1 cellular context compared by ENCODE assay signal in genomic region chr11:13668102-13668956, GRCh38.
A peak's percentile ranks its signal among the peaks of the same experiment; 100 is the strongest.
TF ChIP-seq lines count a peak whose summit lies in the region.

Gene FAR1 (plus strand): TSS chr11:13668668. CDS start chr11:13694766, 26,098 bp downstream.

TF ChIP-seq in GM12878, 131 proteins besides CTCF, POLR2A, EP300 and RAD21 (continued from another document and continues in another):
- TF ChIP-seq CUX1 (IDR thresholded peaks at IDR 0.05; ENCODE audit: insufficient replicate concordance, low read depth, low read length), result no peak
- TF ChIP-seq ZNF592 (IDR thresholded peaks at IDR 0.05), result no peak
- peak; percentile 44; the same call in 1 of the 2 replicates for TF ChIP-seq NR2C1 (IDR thresholded peaks at IDR 0.05)
- peak; percentile 94 for TF ChIP-seq CHD2 (IDR thresholded peaks at IDR 0.05; ENCODE audit: borderline replicate concordance, low read depth, low read length)
- peak; percentile 66; the same call in 1 of the 2 replicates for TF ChIP-seq SIN3A (IDR thresholded peaks at IDR 0.05; ENCODE audit: low read depth, low read length)
- TF ChIP-seq TARDBP (IDR thresholded peaks at IDR 0.05; ENCODE audit: borderline replicate concordance), result no peak
- no peak for TF ChIP-seq TBL1XR1 (IDR thresholded peaks at IDR 0.05; ENCODE audit: low read depth, low read length)
- TF ChIP-seq E2F8 (IDR thresholded peaks at IDR 0.05; ENCODE audit: low read depth, partially characterized antibody), result no peak
- no peak for TF ChIP-seq HDAC2 (IDR thresholded peaks at IDR 0.05)
- TF ChIP-seq E2F4 (IDR thresholded peaks at IDR 0.05; ENCODE audit: low read depth, low read length), result peak; percentile 54
- peak in 1 of 2 experiments; percentile 85; a peak in 2 of 3 replicates for TF ChIP-seq EGR1 (IDR thresholded peaks at IDR 0.05; ENCODE audit: borderline replicate concordance in 1 of 2, low read depth in 2 of 2, low read length in 2 of 2)
- peak; percentile 82 for TF ChIP-seq IRF3 (IDR thresholded peaks at IDR 0.05)
- peak; percentile 43; the same call in 1 of the 2 replicates for TF ChIP-seq ZNF217 (IDR thresholded peaks at IDR 0.05)
- no peak for TF ChIP-seq SIX5 (IDR thresholded peaks at IDR 0.05; ENCODE audit: low read depth, low read length, severe bottlenecking)
- no peak for TF ChIP-seq SMAD1 (IDR thresholded peaks at IDR 0.05; ENCODE audit: low read depth, partially characterized antibody)
- no peak for TF ChIP-seq CHD1 (IDR thresholded peaks at IDR 0.05; ENCODE audit: low read depth, low read length)
- 0 out of 2 replicates have a peak, but pooled peaks have one; percentile 19 for TF ChIP-seq ZSCAN29 (IDR thresholded peaks at IDR 0.05)
- TF ChIP-seq PBX3 (IDR thresholded peaks at IDR 0.05; ENCODE audit: insufficient replicate concordance, low read depth, low read length), result peak; percentile 47
- peak; percentile 91 for TF ChIP-seq RFX5 (IDR thresholded peaks at IDR 0.05; ENCODE audit: low read depth, low read length)
- TF ChIP-seq ZBED1 (IDR thresholded peaks at IDR 0.05; ENCODE audit: borderline replicate concordance), result no peak
- no peak for TF ChIP-seq MTA2 (IDR thresholded peaks at IDR 0.05; ENCODE audit: low read depth)
- TF ChIP-seq HCFC1 (IDR thresholded peaks at IDR 0.05; ENCODE audit: low read length), result peak; percentile 29; the same call in 1 of the 2 replicates
- no peak for TF ChIP-seq USF2 (IDR thresholded peaks at IDR 0.05; ENCODE audit: borderline replicate concordance, low read depth, low read length)
- TF ChIP-seq ZNF207 (IDR thresholded peaks at IDR 0.05; ENCODE audit: borderline replicate concordance), result no peak
- TF ChIP-seq SMAD5 (IDR thresholded peaks at IDR 0.05; ENCODE audit: low read depth), result no peak
- TF ChIP-seq ZNF384 (IDR thresholded peaks at IDR 0.05; ENCODE audit: borderline replicate concordance, low read depth, low read length), result no peak
- no peak for TF ChIP-seq ZBTB40 (IDR thresholded peaks at IDR 0.05; ENCODE audit: borderline replicate concordance)
- TF ChIP-seq ZZZ3 (IDR thresholded peaks at IDR 0.05; ENCODE audit: control insufficient read depth, insufficient read length, low read depth), result no peak
- TF ChIP-seq NFIC (IDR thresholded peaks at IDR 0.05; ENCODE audit: low read depth, low read length), result no peak
- no peak for TF ChIP-seq GABPA (IDR thresholded peaks at IDR 0.05; ENCODE audit: low read depth)
- TF ChIP-seq USF1 (IDR thresholded peaks at IDR 0.05; ENCODE audit: borderline replicate concordance, extremely low read length, insufficient read depth, low read depth, low read length), result no peak
- peak; percentile 91 for TF ChIP-seq HDGF (IDR thresholded peaks at IDR 0.05)
- TF ChIP-seq CEBPB (IDR thresholded peaks at IDR 0.05; ENCODE audit: borderline replicate concordance in 1 of 2, low read depth in 2 of 2, low read length in 2 of 2), result no peak
- TF ChIP-seq RCOR1 (conservative IDR thresholded peaks at IDR 0.05; ENCODE audit: low read depth, low read length), result no peak
- peak; percentile 78; the same call in 1 of the 2 replicates for TF ChIP-seq YY1 (IDR thresholded peaks at IDR 0.05; ENCODE audit: low read depth, low read length)
- TF ChIP-seq PML (IDR thresholded peaks at IDR 0.05; ENCODE audit: low read length), result no peak
- TF ChIP-seq RB1 (IDR thresholded peaks at IDR 0.05; ENCODE audit: borderline replicate concordance), result peak; percentile 80; the same call in 1 of the 2 replicates
- no peak for TF ChIP-seq FOXK2 (IDR thresholded peaks at IDR 0.05)
- TF ChIP-seq ESRRA (IDR thresholded peaks at IDR 0.05; ENCODE audit: low read length), result no peak
